Comparison of ENCODE assay signal across 9 cellular contexts in the genomic region with DNA sequence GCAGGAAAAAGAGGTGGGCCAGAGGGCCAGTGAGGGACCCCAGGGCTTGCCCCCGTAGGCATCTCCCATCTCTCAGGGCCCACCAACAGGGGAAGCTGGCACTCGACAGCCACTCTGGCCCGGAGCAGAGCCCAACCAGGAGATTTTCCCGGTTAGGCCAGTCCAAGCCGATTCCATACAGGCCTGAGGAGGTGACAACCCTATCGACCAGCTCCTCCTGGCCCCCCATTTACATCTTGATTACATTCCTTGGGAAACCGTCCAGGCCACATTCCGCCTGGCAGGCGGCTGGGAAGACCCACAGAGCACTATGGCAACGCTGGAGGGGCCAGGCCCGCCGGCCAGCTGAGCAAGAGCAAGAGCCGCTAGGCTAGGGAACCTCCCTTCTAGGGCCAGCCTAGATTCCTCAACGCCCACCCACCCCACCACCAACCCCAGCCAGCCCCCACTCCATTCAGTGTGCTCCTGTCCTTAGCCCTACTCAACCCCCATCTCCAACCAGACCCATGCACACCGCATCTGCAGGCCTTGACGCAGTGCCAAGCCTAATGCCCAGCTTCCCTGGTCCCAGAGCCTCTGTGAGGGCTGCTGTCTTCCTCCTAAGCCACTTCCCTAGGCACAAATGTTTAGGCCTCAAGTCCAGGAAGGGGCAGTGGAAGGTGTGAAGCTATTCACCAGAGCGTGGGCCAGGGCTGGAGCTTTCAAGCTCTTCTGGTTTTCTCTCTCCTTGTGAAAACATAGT.
DNase-seq lines count a peak whose midpoint lies in the region; ATAC-seq and TF ChIP-seq lines count a peak whose summit lies in the region.
"Had no signal": no experiment of that assay in that cellular context is flagged by ENCODE, and none has a peak within 500 bp of the region (broad histone marks: within the 10 kb centered on the region; RNA-seq: fewer than 3 reads in every experiment).

No MANE protein-coding gene starts in this region.

- H4K91ac ChIP-seq in neuronal stem cell (ENCODE audit: low read depth, low read length, poor library complexity), result no peak overlapping the region

- peaks cover 18% of the 10 kb centered on the region for H3K4me1 ChIP-seq in NT2/D1 (ENCODE audit: insufficient read depth, insufficient read length)
- peaks cover 3 to 14% of the 10 kb centered on the region in 2 donors for H3K4me1 ChIP-seq in neuronal stem cell (ENCODE audit: control insufficient read depth in 2 of 2, insufficient read depth in 1 of 2, low read depth in 1 of 2, low read length in 2 of 2)
- H3K4me1 ChIP-seq in A673 (ENCODE audit: insufficient read depth, low read length, poor library complexity, severe bottlenecking), result no peaks in the 10 kb centered on the region

- peak overlapping the region; percentile 53 for H2AFZ ChIP-seq in neuronal stem cell (ENCODE audit: low read length)

- H3K4me2 ChIP-seq in neuronal stem cell (ENCODE audit: insufficient read depth, low read length, poor library complexity, severe bottlenecking), result no peak overlapping the region

- CTCF ChIA-PET in A673 (lab: Charles Lee), result no interaction called here

- no CpG with 5 or more reads among the region's 17 CpGs for WGBS in neuronal stem cell (ENCODE audit: extremely low coverage in 2 of 2, insufficient read length in 2 of 2, insufficient replicate concordance in 1 of 2), 2 donors

- DNase-seq in COLO829 (ENCODE audit: low spot score) (peak; percentile 15), NT2/D1 (ENCODE audit: low read depth, low spot score) (peak; percentile 86), fibroblast of the aortic adventitia (ENCODE audit: low read depth) (peak; percentile 88), neuronal stem cell (ENCODE audit: low spot score) (peak; percentile 12), A673 (ENCODE audit: low spot score) (no peak), anterior cingulate cortex (lab: John Stamatoyannopoulos, UW) (no peak), left colon (no peak)
- DNase-seq: stimulated activated CD4-positive, alpha-beta T cell treated with anti-CD3 and anti-CD28 coated beads, Interleukin-1b, Interleukin-23, amount 100 ng/mL, for 48 hours had no signal

- H3K9me3 ChIP-seq in NT2/D1 (ENCODE audit: insufficient read depth, low read length) (no peaks in the 10 kb centered on the region), neuronal stem cell (replicated peaks in 1 of 2; ENCODE audit: control insufficient read depth in 2 of 2, insufficient read depth in 1 of 2, low read depth in 1 of 2, low read length in 2 of 2) (no peaks in the 10 kb centered on the region), A673 (ENCODE audit: low read depth, low read length, poor library complexity, severe bottlenecking) (no peaks in the 10 kb centered on the region)

- H2BK15ac ChIP-seq in neuronal stem cell (ENCODE audit: low read length), result peak overlapping the region; percentile 43

- peak overlapping the region; percentile 82 for H2BK5ac ChIP-seq in neuronal stem cell (ENCODE audit: low read length)

- no peaks in the 10 kb centered on the region for H3K79me1 ChIP-seq in neuronal stem cell (ENCODE audit: low read depth, low read length)

- no peak overlapping the region for H3K14ac ChIP-seq in neuronal stem cell (ENCODE audit: low read length)

- no peak overlapping the region for H4K8ac ChIP-seq in neuronal stem cell (ENCODE audit: low read depth, low read length)

- H2BK12ac ChIP-seq in neuronal stem cell (ENCODE audit: low read length), result no peak overlapping the region

- peak overlapping the region; percentile 91 for H3K18ac ChIP-seq in neuronal stem cell (ENCODE audit: low read length)

- H3K36me3 ChIP-seq in NT2/D1 (ENCODE audit: insufficient read depth, insufficient read length, low read length) (no peaks in the 10 kb centered on the region), neuronal stem cell (replicated peaks in 1 of 2; ENCODE audit: control insufficient read depth in 2 of 2, insufficient read depth in 2 of 2, low read length in 2 of 2) (no peaks in the 10 kb centered on the region), A673 (ENCODE audit: insufficient read depth, low read length, poor library complexity, severe bottlenecking) (no peaks in the 10 kb centered on the region)

- H3K27me3 ChIP-seq in NT2/D1 (ENCODE audit: insufficient read depth, insufficient read length) (peaks cover 3% of the 10 kb centered on the region), neuronal stem cell (ENCODE audit: control insufficient read depth in 3 of 3, insufficient read depth in 3 of 3, low read depth in 1 of 3, low read length in 3 of 3) (peaks cover 0 to 13% (median 0%) of the 10 kb centered on the region in 3 experiments), A673 (replicated peaks; ENCODE audit: insufficient read depth, low read depth, low read length, poor library complexity) (no peaks in the 10 kb centered on the region)

- peak overlapping the region; percentile 54 for H2BK120ac ChIP-seq in neuronal stem cell (ENCODE audit: low read depth, low read length)

- no peak overlapping the region for H3K9ac ChIP-seq in NT2/D1 (ENCODE audit: insufficient read length, low read depth)
- no peak overlapping the region for H3K9ac ChIP-seq in neuronal stem cell (ENCODE audit: low read depth, low read length, poor library complexity)

- no peak overlapping the region for H3K23ac ChIP-seq in neuronal stem cell (ENCODE audit: low read depth, low read length, poor library complexity)

- no peak overlapping the region for H3K4ac ChIP-seq in neuronal stem cell (ENCODE audit: low read length)

- H2AK5ac ChIP-seq in neuronal stem cell (ENCODE audit: low read depth, low read length), result no peak overlapping the region

- peak overlapping the region; percentile 51 for H3K27ac ChIP-seq in neuronal stem cell (replicated peaks; ENCODE audit: low read length)
- no peak overlapping the region for H3K27ac ChIP-seq in A673 (ENCODE audit: low read depth, low read length, poor library complexity, severe bottlenecking)

- TF ChIP-seq CTCF in fibroblast of the aortic adventitia (IDR thresholded peaks at IDR 0.05; ENCODE audit: insufficient read depth, low read length) (peak; percentile 6), A673 (conservative IDR thresholded peaks at IDR 0.05; ENCODE audit: low read depth, low read length) (no peak)

- ATAC-seq in GM21447 (IDR thresholded peaks at IDR 0.05; ENCODE audit: unreplicated experiment) (no peak), left colon (no peak)

- intact Hi-C loops in A673 (cut with micrococcal nuclease; ENCODE audit: unreplicated experiment), result no loop called here
- intact Hi-C loops in left colon (cut with DNase I, micrococcal nuclease), result no loop called here

- POLR2A ChIA-PET in A673 (lab: Charles Lee; ENCODE audit: low non-redundant PET), result no interaction called here

- no TSS peak for BruUV-seq in A673 (replicated peaks; lab: Mats Ljungman, UMichigan)

- H3K4me3 ChIP-seq in NT2/D1 (ENCODE audit: insufficient read length, low read depth) (no peak overlapping the region), fibroblast of the aortic adventitia (ENCODE audit: low read depth, low read length) (no peak overlapping the region), neuronal stem cell (ENCODE audit: low read length in 2 of 2) (no peak overlapping the region), A673 (ENCODE audit: low read depth, low read length, poor library complexity, severe bottlenecking) (no peak overlapping the region)

Comparison
In these comparisons a context has a peak if more than half of its experiments do, and no peak if none do; other contexts are left out.
1. DNase-seq: peak in COLO829 (single experiment), NT2/D1 (single experiment), fibroblast of the aortic adventitia (single experiment) and neuronal stem cell (single experiment); none in A673 (single experiment), anterior cingulate cortex (0 of 58) and left colon (0 of 2).